In genomic region chr11:64250406-64250874, GRCh38 we compare ENCODE assay signal across 2 cellular contexts.
TF ChIP-seq lines count a peak whose summit lies in the region.

No MANE protein-coding gene starts in this region.

TF ChIP-seq in SK-N-SH, 30 proteins besides CTCF, POLR2A, EP300 and RAD21 (continued from another document):
- TF ChIP-seq ZBTB33 (IDR thresholded peaks at IDR 0.05; ENCODE audit: borderline replicate concordance, low read depth) (no peak), ELF1 (IDR thresholded peaks at IDR 0.05) (no peak)

TF ChIP-seq in SK-N-SH treated with all-trans-retinoic acid at 6 μM for 48 hours, 23 proteins besides CTCF, POLR2A, EP300 and RAD21 (continued from another document):
- TF ChIP-seq PATZ1 (CRISPR knock-in tag; IDR thresholded peaks at IDR 0.05; ENCODE audit: borderline replicate concordance) (no peak), OSR1 (CRISPR knock-in tag; IDR thresholded peaks at IDR 0.05) (no peak), SNAI2 (CRISPR knock-in tag; IDR thresholded peaks at IDR 0.05) (no peak), POU6F1 (CRISPR knock-in tag; IDR thresholded peaks at IDR 0.05; ENCODE audit: borderline replicate concordance, low read depth) (no peak), ZFP30 (CRISPR knock-in tag; IDR thresholded peaks at IDR 0.05) (no peak), ZFP3 (CRISPR knock-in tag; IDR thresholded peaks at IDR 0.05) (no peak), ESRRG (CRISPR knock-in tag; IDR thresholded peaks at IDR 0.05) (no peak), ARNTL (CRISPR knock-in tag; IDR thresholded peaks at IDR 0.05; ENCODE audit: borderline replicate concordance, low read depth) (no peak)
